21 cellular contexts compared by ENCODE assay signal in the genomic region with DNA sequence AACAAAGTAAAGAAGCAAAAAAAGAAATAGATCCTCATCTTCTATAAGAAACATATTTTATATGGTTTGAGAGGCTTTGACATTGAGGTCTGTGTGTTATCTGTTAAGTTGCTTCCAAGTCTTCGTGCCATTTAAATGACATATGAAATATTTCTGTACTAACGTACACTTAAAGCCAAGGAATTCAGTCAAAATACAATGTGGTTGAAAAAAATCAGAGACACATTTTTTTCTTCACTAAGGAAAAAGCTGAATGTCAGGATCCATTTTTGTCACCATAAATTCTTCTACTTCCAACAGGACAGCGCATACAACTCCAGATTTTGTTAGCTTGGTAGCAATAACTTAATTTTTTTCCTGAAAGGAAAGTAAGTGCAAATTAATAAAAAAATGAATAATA.
DNase-seq lines count a peak whose midpoint lies in the region; ATAC-seq, FAIRE-seq and TF ChIP-seq lines count a peak whose summit lies in the region.
"Had no signal": no experiment of that assay in that cellular context is flagged by ENCODE, and none has a peak within 500 bp of the region (broad histone marks: within the 10 kb centered on the region; RNA-seq: fewer than 3 reads in every experiment).

No MANE protein-coding gene starts in this region.

- intact Hi-C loops in gastrocnemius medialis (cut with DNase I; ENCODE audit: low total_unique reads) = no loop called here

- H3K4me3 Mint-ChIP-seq in astrocyte (ENCODE audit: unreplicated experiment) = no peak overlapping the region
- no peak overlapping the region for H3K4me3 Mint-ChIP-seq in activated T-cell treated with anti-CD3 and anti-CD28 coated beads, Interleukin-2, amount 50 U/mL, for 24 hours
- H3K4me3 Mint-ChIP-seq: CD4-positive, alpha-beta memory T cell; GM23338; H9 had no signal

- POLR2A ChIA-PET in SK-N-SH (lab: Yijun Ruan, JAX) = no interaction called here

- WGBS in SK-N-SH (ENCODE audit: low lambda C conversion rate) = 45% methylated on average over 3 of the region's 3 CpGs

- DNase-seq in EH (ENCODE audit: low read depth) = peak; percentile 4
- DNase-seq in SK-N-SH = no peak
- DNase-seq in astrocyte (ENCODE audit: low read depth) = peak; percentile 12
- DNase-seq in fibroblast of the aortic adventitia (ENCODE audit: low read depth) = peak; percentile 39
- no peak for DNase-seq in activated gamma-delta T cell treated with Interleukin-2 at 50 U/mL for 16 hours
- DNase-seq in activated T-cell treated with anti-CD3 and anti-CD28 coated beads, Interleukin-2, amount 50 U/mL, for 24 hours = no peak
- DNase-seq in DMS153 (lab: John Stamatoyannopoulos, UW) = no peak
- no peak for DNase-seq in gastrocnemius medialis
- DNase-seq: 8988T; ACHN; C1 segment of cervical spinal cord; CD4-positive, alpha-beta memory T cell; COR-L47; DMS79; GF-D8; H9 had no signal

- H3K27me3 ChIP-seq in SK-N-SH (ENCODE audit: insufficient read depth) (no peaks in the 10 kb centered on the region), astrocyte (ENCODE audit: insufficient read depth, low read length) (no peaks in the 10 kb centered on the region), gastrocnemius medialis (no peaks in the 10 kb centered on the region)

- H3K4me3 ChIP-seq in SK-N-SH (ENCODE audit: low read depth in 2 of 2, low read length in 1 of 2) (no peak overlapping the region), astrocyte (ENCODE audit: insufficient read depth, low read depth, low read length) (no peak overlapping the region), fibroblast of the aortic adventitia (ENCODE audit: low read depth, low read length) (no peak overlapping the region), gastrocnemius medialis (no peak overlapping the region)
- H3K4me3 ChIP-seq: A549, GM23338 had no signal

- H3K9me3 Mint-ChIP-seq in astrocyte (ENCODE audit: unreplicated experiment) = no peaks in the 10 kb centered on the region
- peaks cover 4% of the 10 kb centered on the region for H3K9me3 Mint-ChIP-seq in activated T-cell treated with anti-CD3 and anti-CD28 coated beads, Interleukin-2, amount 50 U/mL, for 24 hours
- H3K9me3 Mint-ChIP-seq: GM23338, H9 had no signal

- TF ChIP-seq EP300 in SK-N-SH (IDR thresholded peaks at IDR 0.05; ENCODE audit: borderline replicate concordance in 1 of 2, low read depth in 1 of 2, low read length in 1 of 2) = peak in 1 of 2 experiments; percentile 64; a peak in 1 of 4 replicates

- H3K4me1 Mint-ChIP-seq in astrocyte (ENCODE audit: low read depth, unreplicated experiment) = no peaks in the 10 kb centered on the region
- H3K4me1 Mint-ChIP-seq in activated T-cell treated with anti-CD3 and anti-CD28 coated beads, Interleukin-2, amount 50 U/mL, for 24 hours (ENCODE audit: low read depth) = no peaks in the 10 kb centered on the region
- H3K4me1 Mint-ChIP-seq: CD4-positive, alpha-beta memory T cell; GM23338; H9 had no signal

- peaks cover 9% of the 10 kb centered on the region for H3F3A ChIP-seq in SK-N-SH (replicated peaks; ENCODE audit: insufficient read depth)

- in situ Hi-C loops in gastrocnemius medialis (cut with MboI; ENCODE audit: low sequenced_read_pairs in 4 of 4) = no loop called here

- H3K27me3 Mint-ChIP-seq in astrocyte (ENCODE audit: low read depth, unreplicated experiment) = no peaks in the 10 kb centered on the region
- H3K27me3 Mint-ChIP-seq in activated T-cell treated with anti-CD3 and anti-CD28 coated beads, Interleukin-2, amount 50 U/mL, for 24 hours = no peaks in the 10 kb centered on the region
- H3K27me3 Mint-ChIP-seq: CD4-positive, alpha-beta memory T cell had no signal

- CTCF ChIA-PET in SK-N-SH (lab: Yijun Ruan, JAX) = no interaction called here

- H3K36me3 Mint-ChIP-seq in astrocyte (ENCODE audit: low read depth, unreplicated experiment) = peaks cover 4% of the 10 kb centered on the region
- H3K36me3 Mint-ChIP-seq in activated T-cell treated with anti-CD3 and anti-CD28 coated beads, Interleukin-2, amount 50 U/mL, for 24 hours (ENCODE audit: low read depth) = no peaks in the 10 kb centered on the region
- H3K36me3 Mint-ChIP-seq: CD4-positive, alpha-beta memory T cell had no signal

- ATAC-seq in gastrocnemius medialis = no peak
- ATAC-seq: A549, GM23338, HCT116 had no signal

- FAIRE-seq in astrocyte (lab: Jason Lieb, UNC) = no peak
- FAIRE-seq: A549, GM12891, GM18507 had no signal

- H3K27ac ChIP-seq in SK-N-SH (ENCODE audit: low read depth in 2 of 2, low read length in 1 of 2) (peak overlapping the region; percentile 53 to 67; a peak in 3 of 4 replicates), astrocyte (ENCODE audit: low read depth, low read length) (no peak overlapping the region), gastrocnemius medialis (no peak overlapping the region)
- H3K27ac ChIP-seq: A549 had no signal

- H3K9ac ChIP-seq in SK-N-SH (no peak overlapping the region), astrocyte (ENCODE audit: low read length) (no peak overlapping the region)

- peaks cover 29 to 55% of the 10 kb centered on the region in 2 experiments for H3K36me3 ChIP-seq in SK-N-SH (replicated peaks in 1 of 2; ENCODE audit: control insufficient read depth in 1 of 2, insufficient read depth in 2 of 2, low read length in 1 of 2)
- peaks cover 2% of the 10 kb centered on the region for H3K36me3 ChIP-seq in astrocyte (ENCODE audit: insufficient read depth, low read length)
- H3K36me3 ChIP-seq in gastrocnemius medialis = peaks cover 0 to 11% of the 10 kb centered on the region in 2 donors

- H3K4me1 ChIP-seq in SK-N-SH (ENCODE audit: control insufficient read depth in 1 of 2, insufficient read depth in 2 of 2, low read depth in 1 of 2, low read length in 1 of 2) (peaks cover 2 to 6% of the 10 kb centered on the region in 2 experiments; a peak in 3 of 4 replicates), astrocyte (ENCODE audit: insufficient read depth, low read length) (no peaks in the 10 kb centered on the region), gastrocnemius medialis (no peaks in the 10 kb centered on the region)
- H3K4me1 ChIP-seq: A549 had no signal

- H3K4me2 ChIP-seq in SK-N-SH (no peak overlapping the region; the same call in 1 of the 2 replicates), astrocyte (ENCODE audit: low read length) (no peak overlapping the region)
- H3K4me2 ChIP-seq: A549, GM23338 had no signal

- H3K27ac Mint-ChIP-seq in astrocyte (ENCODE audit: unreplicated experiment) = no peak overlapping the region
- no peak overlapping the region for H3K27ac Mint-ChIP-seq in activated T-cell treated with anti-CD3 and anti-CD28 coated beads, Interleukin-2, amount 50 U/mL, for 24 hours
- H3K27ac Mint-ChIP-seq: CD4-positive, alpha-beta memory T cell; GM23338; H9 had no signal

- no peaks in the 10 kb centered on the region for H3K9me2 ChIP-seq in SK-N-SH

- no peak for TF ChIP-seq RAD21 in SK-N-SH (IDR thresholded peaks at IDR 0.05; ENCODE audit: low read length)

- TF ChIP-seq POLR2A in gastrocnemius medialis (IDR thresholded peaks at IDR 0.05) = no peak

- H4K20me1 ChIP-seq in SK-N-SH (ENCODE audit: insufficient read depth) (no peaks in the 10 kb centered on the region), astrocyte (ENCODE audit: insufficient read depth, low read length) (no peaks in the 10 kb centered on the region)

- H2AFZ ChIP-seq in SK-N-SH (ENCODE audit: low read depth) = no peak overlapping the region
- H2AFZ ChIP-seq in astrocyte (ENCODE audit: low read depth, low read length) = no peak overlapping the region
- H2AFZ ChIP-seq: GM23338 had no signal

- no peak for TF ChIP-seq CTCF in SK-N-SH (IDR thresholded peaks at IDR 0.05)
- TF ChIP-seq CTCF in astrocyte (IDR thresholded peaks at IDR 0.05; ENCODE audit: insufficient read depth, low read depth, low read length) = no peak
- TF ChIP-seq CTCF in fibroblast of the aortic adventitia (IDR thresholded peaks at IDR 0.05; ENCODE audit: insufficient read depth, low read length) = no peak
- TF ChIP-seq CTCF in gastrocnemius medialis (IDR thresholded peaks at IDR 0.05 in 4 of 5, conservative IDR thresholded peaks at IDR 0.05 in 1 of 5) = no peak

- H3K9me3 ChIP-seq in SK-N-SH (no peaks in the 10 kb centered on the region), astrocyte (ENCODE audit: insufficient read depth, low read depth, low read length) (no peaks in the 10 kb centered on the region), gastrocnemius medialis (no peaks in the 10 kb centered on the region)
- H3K9me3 ChIP-seq: A549 had no signal

- no peaks in the 10 kb centered on the region for H3K79me2 ChIP-seq in SK-N-SH (ENCODE audit: insufficient read depth)
- no peaks in the 10 kb centered on the region for H3K79me2 ChIP-seq in astrocyte (ENCODE audit: insufficient read depth, low read length)

TF ChIP-seq in SK-N-SH, 30 proteins besides CTCF, POLR2A, EP300 and RAD21 (continues in another document):
- TF ChIP-seq NFIC (IDR thresholded peaks at IDR 0.05; ENCODE audit: borderline replicate concordance) (peak; percentile 64), TEAD4 (IDR thresholded peaks at IDR 0.05; ENCODE audit: borderline replicate concordance, insufficient read depth) (peak; percentile 60; the same call in 1 of the 2 replicates), PBX3 (IDR thresholded peaks at IDR 0.05) (peak; percentile 87), RFX5 (IDR thresholded peaks at IDR 0.05; ENCODE audit: low read length) (no peak), FOXJ3 (CRISPR knock-in tag; IDR thresholded peaks at IDR 0.05) (no peak), JUND (IDR thresholded peaks at IDR 0.05) (peak; percentile 72), SIN3A (IDR thresholded peaks at IDR 0.05; ENCODE audit: borderline replicate concordance, low read depth, low read length) (no peak), YY1 (IDR thresholded peaks at IDR 0.05; ENCODE audit: low read depth) (no peak), RCOR1 (IDR thresholded peaks at IDR 0.05; ENCODE audit: low read length) (no peak)
- TF ChIP-seq, protein P1, sequence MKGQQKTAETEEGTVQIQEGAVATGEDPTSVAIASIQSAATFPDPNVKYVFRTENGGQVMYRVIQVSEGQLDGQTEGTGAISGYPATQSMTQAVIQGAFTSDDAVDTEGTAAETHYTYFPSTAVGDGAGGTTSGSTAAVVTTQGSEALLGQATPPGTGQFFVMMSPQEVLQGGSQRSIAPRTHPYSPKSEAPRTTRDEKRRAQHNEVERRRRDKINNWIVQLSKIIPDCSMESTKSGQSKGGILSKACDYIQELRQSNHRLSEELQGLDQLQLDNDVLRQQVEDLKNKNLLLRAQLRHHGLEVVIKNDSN (IDR thresholded peaks at IDR 0.05; ENCODE audit: borderline replicate concordance, low read depth) = no peak

Comparison
In these comparisons a context has a peak if more than half of its experiments do, and no peak if none do; other contexts are left out.
1. DNase-seq: peak in EH (single experiment), astrocyte (single experiment) and fibroblast of the aortic adventitia (single experiment); none in SK-N-SH (single experiment), activated gamma-delta T cell treated with Interleukin-2 at 50 U/mL for 16 hours (single experiment), activated T-cell treated with anti-CD3 and anti-CD28 coated beads, Interleukin-2, amount 50 U/mL, for 24 hours (single experiment), DMS153 (single experiment) and gastrocnemius medialis (0 of 2).
2. H3K27ac ChIP-seq: peak in SK-N-SH (2 of 2); none in astrocyte (single experiment) and gastrocnemius medialis (0 of 4).